ENCODE assay signal across 10 cellular contexts in genomic region chr21:40929833-40930232, GRCh38.
"Had no signal": no experiment of that assay in that cellular context is flagged by ENCODE, and none has a peak within 500 bp of the region (broad histone marks: within the 10 kb centered on the region; RNA-seq: fewer than 3 reads in every experiment).

No MANE protein-coding gene starts in this region.

- H2AFZ ChIP-seq: GM23338 had no signal

- H3K4me3 ChIP-seq: GM23338, HAP-1 had no signal

- FAIRE-seq: H1, H54 had no signal

- DNase-seq: GOT3, H7, H9, HCEC 1CT, HFFc6 had no signal

- H3K36me3 ChIP-seq: HAP-1 had no signal

- H3K4me2 ChIP-seq: GM23338 had no signal

- H3K4me1 ChIP-seq: HAP-1 had no signal

- ATAC-seq: GM23338, HCT116 had no signal
